Comparison of ENCODE assay signal across 37 cellular contexts in genomic region chr11:134823970-134824369, GRCh38.
"Had no signal": no experiment of that assay in that cellular context is flagged by ENCODE, and none has a peak within 500 bp of the region (broad histone marks: within the 10 kb centered on the region; RNA-seq: fewer than 3 reads in every experiment).

No MANE protein-coding gene starts in this region.

- H3K27me3 ChIP-seq: adrenal gland, cardiac muscle cell had no signal

- DNase-seq: activated B cell treated with CpG ODN at 0.5 μM for 24 hours; activated CD4-positive, alpha-beta memory T cell treated with anti-CD3 and anti-CD28 coated beads for 36 hours; activated CD4-positive, alpha-beta T cell treated with anti-CD3 and anti-CD28 coated beads for 4 hours; activated CD4-positive, alpha-beta T cell treated with anti-CD3 and anti-CD28 coated beads, Interleukin-2, amount 10 ng/mL, durations not matched to agents 7 days and 5 days; activated CD4-positive, alpha-beta T cell treated with anti-CD3 and anti-CD28 coated beads, Interleukin-2, amount 50 U/mL, for 4 hours; activated CD4-positive, CD25-positive, alpha-beta regulatory T cell treated with anti-CD3 and anti-CD28 coated beads, Interleukin-2, amount 50 U/mL, for 72 hours; activated CD8-positive, alpha-beta memory T cell treated with anti-CD3 and anti-CD28 coated beads, Interleukin-2, amount 50 U/mL, for 4 hours; activated CD8-positive, alpha-beta T cell treated with anti-CD3 and anti-CD28 coated beads for 36 hours; activated effector memory CD4-positive, alpha-beta T cell treated with anti-CD3 and anti-CD28 coated beads, Interleukin-2, amount 50 U/mL, for 16 hours; activated gamma-delta T cell treated with Interleukin-2 at 50 U/mL for 16 hours; activated naive CD4-positive, alpha-beta T cell; activated naive CD4-positive, alpha-beta T cell treated with anti-CD3 and anti-CD28 coated beads for 36 hours; activated naive CD4-positive, alpha-beta T cell treated with anti-CD3 and anti-CD28 coated beads, Interleukin-2, amount 50 U/mL, for 16 hours; activated naive CD8-positive, alpha-beta T cell treated with anti-CD3 and anti-CD28 coated beads for 36 hours; activated T-cell treated with anti-CD3 and anti-CD28 coated beads for 4 hours; activated T-cell treated with anti-CD3 and anti-CD28 coated beads, Interleukin-2, amount 50 U/mL, for 1 hour; activated T-cell treated with anti-CD3 and anti-CD28 coated beads, Interleukin-2, amount 50 U/mL, for 4 hours; activated T-cell treated with anti-CD3 and anti-CD28 coated beads, Interleukin-2, amount 50 U/mL, for 72 hours; adrenal gland; amniotic stem cell; aorta; caudate nucleus; cerebellar nuclear complex; T-helper 1 cell; T-helper 2 cell; T-helper 9 cell had no signal

- FAIRE-seq: bronchial epithelial cell, TTC549 had no signal

- H3K36me3 Mint-ChIP-seq: activated CD4-positive, alpha-beta memory T cell treated with anti-CD3 and anti-CD28 coated beads for 36 hours; activated naive CD4-positive, alpha-beta T cell treated with anti-CD3 and anti-CD28 coated beads, Interleukin-2, amount 50 U/mL, for 72 hours; activated naive CD8-positive, alpha-beta T cell treated with anti-CD3 and anti-CD28 coated beads for 36 hours; brain had no signal

- H3K27me3 Mint-ChIP-seq: activated CD4-positive, alpha-beta T cell treated with anti-CD3 and anti-CD28 coated beads, Interleukin-2, amount 10 ng/mL, durations not matched to agents 7 days and 5 days had no signal

- H3K4me3 Mint-ChIP-seq: activated B cell treated with CpG ODN at 0.5 μM for 24 hours; activated CD4-positive, alpha-beta memory T cell treated with anti-CD3 and anti-CD28 coated beads for 36 hours; activated CD4-positive, alpha-beta T cell treated with anti-CD3 and anti-CD28 coated beads, Interleukin-2, amount 10 ng/mL, durations not matched to agents 7 days and 5 days; activated CD8-positive, alpha-beta T cell treated with anti-CD3 and anti-CD28 coated beads for 36 hours; activated naive CD4-positive, alpha-beta T cell treated with anti-CD3 and anti-CD28 coated beads for 36 hours; activated naive CD8-positive, alpha-beta T cell treated with anti-CD3 and anti-CD28 coated beads for 36 hours; activated T-cell treated with anti-CD3 and anti-CD28 coated beads, Interleukin-2, amount 50 U/mL, for 4 hours; activated T-cell treated with anti-CD3 and anti-CD28 coated beads, Interleukin-2, amount 50 U/mL, for 72 hours; activated T-helper 1 cell treated with anti-CD3 and anti-CD28 coated beads, Interleukin-12 subunit alpha, Interleukin-12 subunit beta, Interleukin-2, Interleukin-4 antibody, amounts not matched to agents 30 ng/mL and 10 ng/mL and 1 ng/mL, durations not matched to agents 14 hours and 24 hours and 36 hours; activated T-helper 17 cell treated with anti-CD3 and anti-CD28 coated beads, Interleukin-2, amount 50 U/mL, for 72 hours; brain; central memory CD8-positive, alpha-beta T cell; T-helper 1 cell treated with Interleukin-12 subunit alpha and Interleukin-12 subunit beta and Interleukin-4 antibody, amounts not matched to agents 30 μg/mL and 1 μg/mL, for 36 hours; T-helper 2 cell treated with Interferon-gamma antibody and Interleukin-4, amounts not matched to agents 5 μg/mL and 100 μg/mL, for 36 hours had no signal

- H3K9me3 ChIP-seq: adrenal gland had no signal

- ATAC-seq: activated CD8-positive, alpha-beta T cell treated with anti-CD3 and anti-CD28 coated beads for 36 hours; activated naive CD4-positive, alpha-beta T cell treated with anti-CD3 and anti-CD28 coated beads, Interleukin-2, amount 50 U/mL, for 72 hours; activated T-cell treated with anti-CD3 and anti-CD28 coated beads, Interleukin-2, amount 50 U/mL, for 4 hours; activated T-cell treated with anti-CD3 and anti-CD28 coated beads, Interleukin-2, amount 50 U/mL, for 72 hours; activated T-helper 17 cell treated with anti-CD3 and anti-CD28 coated beads, Interleukin-2, amount 50 U/mL, for 72 hours had no signal

- H3K4me1 ChIP-seq: adrenal gland had no signal

- H3K4me3 ChIP-seq: adrenal gland, cardiac muscle cell had no signal

- H3K4me1 Mint-ChIP-seq: activated B cell treated with CpG ODN at 0.5 μM for 24 hours; activated CD4-positive, alpha-beta T cell treated with anti-CD3 and anti-CD28 coated beads, Interleukin-2, amount 10 ng/mL, durations not matched to agents 7 days and 5 days; activated naive CD8-positive, alpha-beta T cell treated with anti-CD3 and anti-CD28 coated beads for 36 hours; activated T-helper 17 cell treated with anti-CD3 and anti-CD28 coated beads, Interleukin-2, amount 50 U/mL, for 72 hours; central memory CD8-positive, alpha-beta T cell had no signal

- H3K27ac Mint-ChIP-seq: activated B cell treated with CpG ODN at 0.5 μM for 24 hours; activated CD4-positive, alpha-beta memory T cell treated with anti-CD3 and anti-CD28 coated beads for 36 hours; activated CD4-positive, alpha-beta T cell treated with anti-CD3 and anti-CD28 coated beads, Interleukin-2, amount 10 ng/mL, durations not matched to agents 7 days and 5 days; activated CD8-positive, alpha-beta T cell treated with anti-CD3 and anti-CD28 coated beads for 36 hours; activated naive CD4-positive, alpha-beta T cell treated with anti-CD3 and anti-CD28 coated beads for 36 hours; activated naive CD4-positive, alpha-beta T cell treated with anti-CD3 and anti-CD28 coated beads, Interleukin-2, amount 50 U/mL, for 72 hours; activated naive CD8-positive, alpha-beta T cell treated with anti-CD3 and anti-CD28 coated beads for 36 hours; activated T-cell treated with anti-CD3 and anti-CD28 coated beads, Interleukin-2, amount 50 U/mL, for 72 hours; activated T-helper 1 cell treated with anti-CD3 and anti-CD28 coated beads, Interleukin-12 subunit alpha, Interleukin-12 subunit beta, Interleukin-2, Interleukin-4 antibody, amounts not matched to agents 30 ng/mL and 10 ng/mL and 1 ng/mL, durations not matched to agents 14 hours and 24 hours and 36 hours; activated T-helper 17 cell treated with anti-CD3 and anti-CD28 coated beads, Interleukin-2, amount 50 U/mL, for 72 hours; T-helper 1 cell treated with Interleukin-12 subunit alpha and Interleukin-12 subunit beta and Interleukin-4 antibody, amounts not matched to agents 30 μg/mL and 1 μg/mL, for 36 hours; T-helper 2 cell treated with Interferon-gamma antibody and Interleukin-4, amounts not matched to agents 5 μg/mL and 100 μg/mL, for 36 hours had no signal

- H3K9me3 Mint-ChIP-seq: activated B cell treated with CpG ODN at 0.5 μM for 24 hours; activated CD4-positive, alpha-beta memory T cell treated with anti-CD3 and anti-CD28 coated beads for 36 hours; activated CD4-positive, alpha-beta T cell treated with anti-CD3 and anti-CD28 coated beads, Interleukin-2, amount 10 ng/mL, durations not matched to agents 7 days and 5 days; activated CD8-positive, alpha-beta T cell treated with anti-CD3 and anti-CD28 coated beads for 36 hours; activated naive CD4-positive, alpha-beta T cell treated with anti-CD3 and anti-CD28 coated beads for 36 hours; activated naive CD4-positive, alpha-beta T cell treated with anti-CD3 and anti-CD28 coated beads, Interleukin-2, amount 50 U/mL, for 72 hours; activated naive CD8-positive, alpha-beta T cell treated with anti-CD3 and anti-CD28 coated beads for 36 hours; activated T-cell treated with anti-CD3 and anti-CD28 coated beads, Interleukin-2, amount 50 U/mL, for 4 hours; activated T-cell treated with anti-CD3 and anti-CD28 coated beads, Interleukin-2, amount 50 U/mL, for 72 hours; activated T-helper 1 cell treated with anti-CD3 and anti-CD28 coated beads, Interleukin-12 subunit alpha, Interleukin-12 subunit beta, Interleukin-2, Interleukin-4 antibody, amounts not matched to agents 30 ng/mL and 10 ng/mL and 1 ng/mL, durations not matched to agents 14 hours and 24 hours and 36 hours; activated T-helper 17 cell treated with anti-CD3 and anti-CD28 coated beads, Interleukin-2, amount 50 U/mL, for 72 hours; brain; central memory CD8-positive, alpha-beta T cell; T-helper 1 cell treated with Interleukin-12 subunit alpha and Interleukin-12 subunit beta and Interleukin-4 antibody, amounts not matched to agents 30 μg/mL and 1 μg/mL, for 36 hours; T-helper 2 cell treated with Interferon-gamma antibody and Interleukin-4, amounts not matched to agents 5 μg/mL and 100 μg/mL, for 36 hours had no signal

- H3K27ac ChIP-seq: adrenal gland, cardiac muscle cell, VCaP had no signal

- H3K36me3 ChIP-seq: adrenal gland, cardiac muscle cell had no signal
